ENCODE assay signal across 1 cellular context in genomic region chr16:4623593-4623992, GRCh38.
TF ChIP-seq lines count a peak whose summit lies in the region.

No MANE protein-coding gene starts in this region.

TF ChIP-seq in GM23338, 12 proteins besides CTCF, POLR2A, EP300 and RAD21 (continued from another document):
- TF ChIP-seq REST (IDR thresholded peaks at IDR 0.05; ENCODE audit: unreplicated experiment) (no peak), CREB1 (CRISPR knock-in tag; IDR thresholded peaks at IDR 0.05; ENCODE audit: low read depth) (no peak), EZH2 (IDR thresholded peaks at IDR 0.05; ENCODE audit: low read depth, unreplicated experiment) (no peak), ZNF331 (CRISPR knock-in tag; IDR thresholded peaks at IDR 0.05; ENCODE audit: low read depth) (no peak), JUNB (IDR thresholded peaks at IDR 0.05; ENCODE audit: unreplicated experiment) (no peak), EZH2phosphoT487 (IDR thresholded peaks at IDR 0.05; ENCODE audit: unreplicated experiment) (no peak), NANOG (IDR thresholded peaks at IDR 0.05; ENCODE audit: borderline replicate concordance) (no peak)
- TF ChIP-seq, protein P1, sequence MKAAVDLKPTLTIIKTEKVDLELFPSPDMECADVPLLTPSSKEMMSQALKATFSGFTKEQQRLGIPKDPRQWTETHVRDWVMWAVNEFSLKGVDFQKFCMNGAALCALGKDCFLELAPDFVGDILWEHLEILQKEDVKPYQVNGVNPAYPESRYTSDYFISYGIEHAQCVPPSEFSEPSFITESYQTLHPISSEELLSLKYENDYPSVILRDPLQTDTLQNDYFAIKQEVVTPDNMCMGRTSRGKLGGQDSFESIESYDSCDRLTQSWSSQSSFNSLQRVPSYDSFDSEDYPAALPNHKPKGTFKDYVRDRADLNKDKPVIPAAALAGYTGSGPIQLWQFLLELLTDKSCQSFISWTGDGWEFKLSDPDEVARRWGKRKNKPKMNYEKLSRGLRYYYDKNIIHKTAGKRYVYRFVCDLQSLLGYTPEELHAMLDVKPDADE (IDR thresholded peaks at IDR 0.05) = no peak
